ENCODE assay signal across 15 cellular contexts in genomic region chr3:71361346-71361745, GRCh38.
DNase-seq lines count a peak whose midpoint lies in the region; ATAC-seq and TF ChIP-seq lines count a peak whose summit lies in the region.
"Had no signal": no experiment of that assay in that cellular context is flagged by ENCODE, and none has a peak within 500 bp of the region (broad histone marks: within the 10 kb centered on the region; RNA-seq: fewer than 3 reads in every experiment).

No MANE protein-coding gene starts in this region.

- H3K9me3 ChIP-seq in CD4-positive, CD25-positive, alpha-beta regulatory T cell (ENCODE audit: control insufficient read depth in 2 of 2, low read length in 2 of 2), result no peaks in the 10 kb centered on the region

- peaks cover 56% of the 10 kb centered on the region for H3K4me1 ChIP-seq in CD4-positive, CD25-positive, alpha-beta regulatory T cell (ENCODE audit: control insufficient read depth, insufficient read depth, low read length, poor library complexity, severe bottlenecking)

- no peak for DNase-seq in CD4-positive, CD25-positive, alpha-beta regulatory T cell
- peak; percentile 11 for DNase-seq in HT-29 (ENCODE audit: low spot score)
- no peak for DNase-seq in activated naive CD8-positive, alpha-beta T cell treated with anti-CD3 and anti-CD28 coated beads for 36 hours
- no peak for DNase-seq in GM19240 (ENCODE audit: insufficient read length, low spot score)
- DNase-seq: activated gamma-delta T cell; DMS153; GOT3; NCI-H1105 treated with DMSO at 0.1 percent for 48 hours; NK-92 treated with Interleukin-12 subunit alpha and Interleukin-12 subunit beta, amount 100 ng/mL, for 24 hours; occipital lobe had no signal

- no peaks in the 10 kb centered on the region for H3K27me3 ChIP-seq in CD4-positive, CD25-positive, alpha-beta regulatory T cell (ENCODE audit: control insufficient read depth, insufficient read depth, low read length)

- H3K36me3 ChIP-seq in CD4-positive, CD25-positive, alpha-beta regulatory T cell (ENCODE audit: control insufficient read depth, insufficient read depth, low read length), result peaks cover 3% of the 10 kb centered on the region

- peaks cover 53 to 90% (median 70%) of the 10 kb centered on the region in 4 donors for H3K4me1 Mint-ChIP-seq in CD4-positive, CD25-positive, alpha-beta regulatory T cell
- H3K4me1 Mint-ChIP-seq in activated naive CD8-positive, alpha-beta T cell treated with anti-CD3 and anti-CD28 coated beads for 36 hours, result peaks cover 77% of the 10 kb centered on the region
- peaks cover 19% of the 10 kb centered on the region for H3K4me1 Mint-ChIP-seq in nephron

- H3K9me3 Mint-ChIP-seq in CD4-positive, CD25-positive, alpha-beta regulatory T cell, result peaks cover 0 to 3% (median 0%) of the 10 kb centered on the region in 7 donors
- H3K9me3 Mint-ChIP-seq in activated naive CD8-positive, alpha-beta T cell treated with anti-CD3 and anti-CD28 coated beads for 36 hours, result no peaks in the 10 kb centered on the region
- no peaks in the 10 kb centered on the region for H3K9me3 Mint-ChIP-seq in nephron

- H3K4me3 Mint-ChIP-seq in CD4-positive, CD25-positive, alpha-beta regulatory T cell, result peak overlapping the region; percentile 57 to 91 (median 80)
- H3K4me3 Mint-ChIP-seq in activated naive CD8-positive, alpha-beta T cell treated with anti-CD3 and anti-CD28 coated beads for 36 hours, result no peak overlapping the region
- H3K4me3 Mint-ChIP-seq in nephron, result peak overlapping the region; percentile 27 to 55 (median 28)

- H3K27ac ChIP-seq in CD4-positive, CD25-positive, alpha-beta regulatory T cell (ENCODE audit: insufficient read depth, low read length, poor library complexity, severe bottlenecking), result peak overlapping the region; percentile 70
- H3K27ac ChIP-seq: HL-60 had no signal

- ATAC-seq in CD4-positive, CD25-positive, alpha-beta regulatory T cell (ENCODE audit: low read depth in 2 of 2), result no peak
- ATAC-seq in GM19324 (IDR thresholded peaks at IDR 0.05; ENCODE audit: low FRiP score, unreplicated experiment), result no peak
- ATAC-seq in HG03039 (IDR thresholded peaks at IDR 0.05; ENCODE audit: unreplicated experiment), result no peak
- ATAC-seq: sciatic nerve had no signal

- H3K27me3 Mint-ChIP-seq in CD4-positive, CD25-positive, alpha-beta regulatory T cell, result no peaks in the 10 kb centered on the region
- H3K27me3 Mint-ChIP-seq in activated naive CD8-positive, alpha-beta T cell treated with anti-CD3 and anti-CD28 coated beads for 36 hours, result no peaks in the 10 kb centered on the region
- peaks cover 4% of the 10 kb centered on the region for H3K27me3 Mint-ChIP-seq in nephron (ENCODE audit: low read depth)

- peaks cover 25% of the 10 kb centered on the region for H3K36me3 Mint-ChIP-seq in CD4-positive, CD25-positive, alpha-beta regulatory T cell
- peaks cover 19% of the 10 kb centered on the region for H3K36me3 Mint-ChIP-seq in activated naive CD8-positive, alpha-beta T cell treated with anti-CD3 and anti-CD28 coated beads for 36 hours
- peaks cover 8% of the 10 kb centered on the region for H3K36me3 Mint-ChIP-seq in nephron (ENCODE audit: low read depth)

- H3K27ac Mint-ChIP-seq in CD4-positive, CD25-positive, alpha-beta regulatory T cell, result peak overlapping the region; percentile 82 to 90 (median 89)
- H3K27ac Mint-ChIP-seq in activated naive CD8-positive, alpha-beta T cell treated with anti-CD3 and anti-CD28 coated beads for 36 hours, result peak overlapping the region; percentile 90
- peak overlapping the region; percentile 31 to 73 (median 55) for H3K27ac Mint-ChIP-seq in nephron

- H3K4me3 ChIP-seq in CD4-positive, CD25-positive, alpha-beta regulatory T cell (ENCODE audit: low read depth, low read length), result peak overlapping the region; percentile 81

- no peak for TF ChIP-seq CTCF in nephron (IDR thresholded peaks at IDR 0.05; ENCODE audit: unreplicated experiment in 3 of 3)
